In genomic region chr10:6418613-6419216, GRCh38 we compare ENCODE assay signal across 25 cellular contexts.
A peak's percentile ranks its signal among the peaks of the same experiment; 100 is the strongest.
DNase-seq lines count a peak whose midpoint lies in the region; ATAC-seq, FAIRE-seq and TF ChIP-seq lines count a peak whose summit lies in the region.
"Had no signal": no experiment of that assay in that cellular context is flagged by ENCODE, and none has a peak within 500 bp of the region (broad histone marks: within the 10 kb centered on the region; RNA-seq: fewer than 3 reads in every experiment).

No MANE protein-coding gene starts in this region.

- no peaks in the 10 kb centered on the region for H3K36me3 ChIP-seq in K562 (ENCODE audit: control insufficient read depth, insufficient read depth, low read length)
- H3K36me3 ChIP-seq: BE2C, BLaER1 had no signal

- H3K27me3 ChIP-seq in K562 (ENCODE audit: control insufficient read depth in 2 of 2, insufficient read depth in 2 of 2, low read length in 2 of 2) = peaks cover 2 to 8% of the 10 kb centered on the region in 2 experiments; a peak in 1 of 5 replicates
- H3K27me3 ChIP-seq: BLaER1 had no signal

- peaks cover 5% of the 10 kb centered on the region; the same call in 1 of the 2 replicates for H4K20me1 ChIP-seq in K562 (replicated peaks; ENCODE audit: control insufficient read depth, insufficient read depth, low read length)
- H4K20me1 ChIP-seq: BLaER1 had no signal

- no peaks in the 10 kb centered on the region for H3K4me1 ChIP-seq in K562 (replicated peaks in 1 of 2; ENCODE audit: control insufficient read depth in 2 of 2, insufficient read depth in 2 of 2, low read length in 2 of 2)
- H3K4me1 ChIP-seq: BE2C, BLaER1 had no signal

- H3K9me1 ChIP-seq in K562 (ENCODE audit: control insufficient read depth, insufficient read depth, low read length) = no peaks in the 10 kb centered on the region

- CTCF ChIA-PET in HEK293T (lab: Yijun Ruan, JAX) = no interaction called here
- CTCF ChIA-PET in K562 (lab: Yijun Ruan, JAX; ENCODE audit: low intra/inter-chr PET ratio) = interaction anchor here (0.7 to 2.9 kb wide), 2 partner anchors 24 to 250 kb away, joined by 6 to 29 read pairs; no protein-coding TSS in a partner anchor

- intact Hi-C loops in K562 (cut with micrococcal nuclease) = loop anchor here (5.0 kb wide), 1 partner anchor 229 kb away; no protein-coding TSS in a partner anchor

- whole genome bisulfite sequencing in K562 (ENCODE audit: insufficient coverage, low coverage, missing lambda C conversion rate) = 53% methylated on average over 2 of the region's 2 CpGs

- POLR2A ChIA-PET in HEK293T (lab: Yijun Ruan, JAX) (no interaction called here), K562 (lab: Yijun Ruan, JAX) (interaction anchor here (0.6 kb wide), 1 partner anchor 42 kb away, joined by 3 read pairs; no protein-coding TSS in a partner anchor)

- no peak for TF ChIP-seq RAD21 in K562 (CRISPR knock-in tag; conservative IDR thresholded peaks at IDR 0.05 in 1 of 2, IDR thresholded peaks at IDR 0.05 in 1 of 2)

- BruUV-seq in K562 (replicated peaks; lab: Mats Ljungman, UMichigan) = no TSS peak

- no peaks in the 10 kb centered on the region for H3K79me2 ChIP-seq in K562 (ENCODE audit: control insufficient read depth, insufficient read depth, low read length)

- H3K27ac ChIP-seq in K562 (ENCODE audit: extremely low read depth, low read depth, low read length) = no peak overlapping the region
- H3K27ac ChIP-seq: BLaER1 had no signal

- no peak for FAIRE-seq in K562 (lab: Jason Lieb, UNC)
- FAIRE-seq: A204.1, GM12878, GM12892, GM18507 had no signal

- H2AFZ ChIP-seq in K562 (ENCODE audit: low read depth, low read length) = no peak overlapping the region

- DNase-seq in HEK293T (ENCODE audit: extremely low spot score) = no peak
- DNase-seq in K562 (ENCODE audit: extremely low read depth in 1 of 4, low spot score in 3 of 4) = no peak
- no peak for DNase-seq in NCI-H526 (lab: John Stamatoyannopoulos, UW)
- DNase-seq in activated CD4-positive, alpha-beta T cell treated with anti-CD3 and anti-CD28 coated beads, Interleukin-2, amount 50 U/mL, for 4 hours = no peak
- DNase-seq in NCI-H510A treated with DMSO at 0.1 percent for 48 hours (lab: John Stamatoyannopoulos, UW) = no peak
- DNase-seq: 8988T; ACHN; BE2C; C1 segment of cervical spinal cord; CD4-positive, alpha-beta memory T cell; CD4-positive, CD25-positive, alpha-beta regulatory T cell; CD8-positive, alpha-beta memory T cell; COR-L47; DMS 273 treated with DMSO at 0.1 percent for 48 hours; DMS153; DMS53; DMS79; DND-41; EL; GDM1 had no signal

- no peak for TF ChIP-seq CTCF in K562 (IDR thresholded peaks at IDR 0.05 in 2 of 3, conservative IDR thresholded peaks at IDR 0.05 in 1 of 3; ENCODE audit: insufficient read depth in 2 of 3, low read depth in 1 of 3, low read length in 3 of 3)

- TF ChIP-seq EP300 in K562 (IDR thresholded peaks at IDR 0.05; ENCODE audit: low read length) = no peak

- no peaks in the 10 kb centered on the region; the same call in 1 of the 2 replicates for H3K9me3 ChIP-seq in K562 (replicated peaks; ENCODE audit: control insufficient read depth, insufficient read depth, low read depth, low read length)
- H3K9me3 ChIP-seq: BE2C, BLaER1 had no signal

- in situ Hi-C loops in K562 (cut with MboI) = no loop called here

- H3K4me3 ChIP-seq in K562 = no peak overlapping the region
- H3K4me3 ChIP-seq: BLaER1, GM12878 had no signal

- ATAC-seq in K562 = no peak
- ATAC-seq: GM12878 had no signal

- no peak overlapping the region for H3K9ac ChIP-seq in K562 (ENCODE audit: insufficient read depth in 1 of 2, low read depth in 2 of 2, low read length in 2 of 2)
- H3K9ac ChIP-seq: BLaER1 had no signal

- no peak for TF ChIP-seq POLR2A in K562 (conservative IDR thresholded peaks at IDR 0.05)

- no peak overlapping the region for H3K4me2 ChIP-seq in K562 (ENCODE audit: insufficient read depth, low read length)
- H3K4me2 ChIP-seq: BLaER1 had no signal

TF ChIP-seq in HEK293T, 16 proteins besides CTCF, POLR2A, EP300 and RAD21:
- TF ChIP-seq PKNOX1 (IDR thresholded peaks at IDR 0.05) (peak; percentile 68), TARDBP (IDR thresholded peaks at IDR 0.05) (no peak), SUZ12 (IDR thresholded peaks at IDR 0.05) (peak; percentile 36; the same call in 1 of the 2 replicates)

TF ChIP-seq in K562, 482 proteins besides CTCF, POLR2A, EP300 and RAD21 (continues in another document):
- TF ChIP-seq TEAD4 (IDR thresholded peaks at IDR 0.05; ENCODE audit: low read length) (no peak), TEAD4 (CRISPR knock-in tag; IDR thresholded peaks at IDR 0.05; ENCODE audit: borderline replicate concordance) (no peak), ZBTB1 (CRISPR knock-in tag; IDR thresholded peaks at IDR 0.05; ENCODE audit: borderline replicate concordance, low read depth) (no peak), ZBTB5 (IDR thresholded peaks at IDR 0.05) (no peak), ZBTB2 (IDR thresholded peaks at IDR 0.05) (peak; percentile 89), CREBBP (IDR thresholded peaks at IDR 0.05; ENCODE audit: low read depth, low read length) (peak; percentile 20), GATAD2B (IDR thresholded peaks at IDR 0.05; ENCODE audit: borderline replicate concordance) (peak; percentile 63; the same call in 1 of the 2 replicates), KDM2B (CRISPR knock-in tag; IDR thresholded peaks at IDR 0.05) (no peak), CAMTA2 (CRISPR knock-in tag; conservative IDR thresholded peaks at IDR 0.05) (no peak), NRF1 (conservative IDR thresholded peaks at IDR 0.05 in 1 of 2, IDR thresholded peaks at IDR 0.05 in 1 of 2) (no peak), ZNF655 (CRISPR knock-in tag; IDR thresholded peaks at IDR 0.05) (no peak), ZNF41 (CRISPR knock-in tag; conservative IDR thresholded peaks at IDR 0.05) (no peak), MTA1 (IDR thresholded peaks at IDR 0.05; ENCODE audit: borderline replicate concordance) (peak; percentile 68; the same call in 1 of the 2 replicates), ESRRA (IDR thresholded peaks at IDR 0.05; ENCODE audit: borderline replicate concordance, low read depth) (no peak), ZNF696 (CRISPR knock-in tag; conservative IDR thresholded peaks at IDR 0.05) (no peak), MCM3 (IDR thresholded peaks at IDR 0.05) (no peak), DACH1 (IDR thresholded peaks at IDR 0.05; ENCODE audit: partially characterized antibody) (peak; percentile 99)
- TF ChIP-seq, protein P1, sequence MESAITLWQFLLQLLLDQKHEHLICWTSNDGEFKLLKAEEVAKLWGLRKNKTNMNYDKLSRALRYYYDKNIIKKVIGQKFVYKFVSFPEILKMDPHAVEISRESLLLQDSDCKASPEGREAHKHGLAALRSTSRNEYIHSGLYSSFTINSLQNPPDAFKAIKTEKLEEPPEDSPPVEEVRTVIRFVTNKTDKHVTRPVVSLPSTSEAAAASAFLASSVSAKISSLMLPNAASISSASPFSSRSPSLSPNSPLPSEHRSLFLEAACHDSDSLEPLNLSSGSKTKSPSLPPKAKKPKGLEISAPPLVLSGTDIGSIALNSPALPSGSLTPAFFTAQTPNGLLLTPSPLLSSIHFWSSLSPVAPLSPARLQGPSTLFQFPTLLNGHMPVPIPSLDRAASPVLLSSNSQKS (CRISPR knock-in tag; IDR thresholded peaks at IDR 0.05) = no peak
- TF ChIP-seq, protein P2, sequence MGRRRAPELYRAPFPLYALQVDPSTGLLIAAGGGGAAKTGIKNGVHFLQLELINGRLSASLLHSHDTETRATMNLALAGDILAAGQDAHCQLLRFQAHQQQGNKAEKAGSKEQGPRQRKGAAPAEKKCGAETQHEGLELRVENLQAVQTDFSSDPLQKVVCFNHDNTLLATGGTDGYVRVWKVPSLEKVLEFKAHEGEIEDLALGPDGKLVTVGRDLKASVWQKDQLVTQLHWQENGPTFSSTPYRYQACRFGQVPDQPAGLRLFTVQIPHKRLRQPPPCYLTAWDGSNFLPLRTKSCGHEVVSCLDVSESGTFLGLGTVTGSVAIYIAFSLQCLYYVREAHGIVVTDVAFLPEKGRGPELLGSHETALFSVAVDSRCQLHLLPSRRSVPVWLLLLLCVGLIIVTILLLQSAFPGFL (CRISPR knock-in tag; IDR thresholded peaks at IDR 0.05) = no peak
